In genomic region chr2:141379965-141380624, GRCh38 we compare ENCODE assay signal across 1 cellular context.
TF ChIP-seq lines count a peak whose summit lies in the region.

No MANE protein-coding gene starts in this region.

TF ChIP-seq in GM23338, 12 proteins besides CTCF, POLR2A, EP300 and RAD21 (continued from another document):
- TF ChIP-seq, protein P1, sequence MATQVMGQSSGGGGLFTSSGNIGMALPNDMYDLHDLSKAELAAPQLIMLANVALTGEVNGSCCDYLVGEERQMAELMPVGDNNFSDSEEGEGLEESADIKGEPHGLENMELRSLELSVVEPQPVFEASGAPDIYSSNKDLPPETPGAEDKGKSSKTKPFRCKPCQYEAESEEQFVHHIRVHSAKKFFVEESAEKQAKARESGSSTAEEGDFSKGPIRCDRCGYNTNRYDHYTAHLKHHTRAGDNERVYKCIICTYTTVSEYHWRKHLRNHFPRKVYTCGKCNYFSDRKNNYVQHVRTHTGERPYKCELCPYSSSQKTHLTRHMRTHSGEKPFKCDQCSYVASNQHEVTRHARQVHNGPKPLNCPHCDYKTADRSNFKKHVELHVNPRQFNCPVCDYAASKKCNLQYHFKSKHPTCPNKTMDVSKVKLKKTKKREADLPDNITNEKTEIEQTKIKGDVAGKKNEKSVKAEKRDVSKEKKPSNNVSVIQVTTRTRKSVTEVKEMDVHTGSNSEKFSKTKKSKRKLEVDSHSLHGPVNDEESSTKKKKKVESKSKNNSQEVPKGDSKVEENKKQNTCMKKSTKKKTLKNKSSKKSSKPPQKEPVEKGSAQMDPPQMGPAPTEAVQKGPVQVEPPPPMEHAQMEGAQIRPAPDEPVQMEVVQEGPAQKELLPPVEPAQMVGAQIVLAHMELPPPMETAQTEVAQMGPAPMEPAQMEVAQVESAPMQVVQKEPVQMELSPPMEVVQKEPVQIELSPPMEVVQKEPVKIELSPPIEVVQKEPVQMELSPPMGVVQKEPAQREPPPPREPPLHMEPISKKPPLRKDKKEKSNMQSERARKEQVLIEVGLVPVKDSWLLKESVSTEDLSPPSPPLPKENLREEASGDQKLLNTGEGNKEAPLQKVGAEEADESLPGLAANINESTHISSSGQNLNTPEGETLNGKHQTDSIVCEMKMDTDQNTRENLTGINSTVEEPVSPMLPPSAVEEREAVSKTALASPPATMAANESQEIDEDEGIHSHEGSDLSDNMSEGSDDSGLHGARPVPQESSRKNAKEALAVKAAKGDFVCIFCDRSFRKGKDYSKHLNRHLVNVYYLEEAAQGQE (IDR thresholded peaks at IDR 0.05; ENCODE audit: unreplicated experiment) = no peak
- TF ChIP-seq NANOG (IDR thresholded peaks at IDR 0.05; ENCODE audit: borderline replicate concordance) (no peak), JUNB (IDR thresholded peaks at IDR 0.05; ENCODE audit: unreplicated experiment) (no peak), ZNF114 (CRISPR knock-in tag; IDR thresholded peaks at IDR 0.05) (no peak), EZH2phosphoT487 (IDR thresholded peaks at IDR 0.05; ENCODE audit: unreplicated experiment) (no peak), ETS1 (IDR thresholded peaks at IDR 0.05) (no peak), POLR2AphosphoS5 (IDR thresholded peaks at IDR 0.05; ENCODE audit: low read depth) (no peak), STAT1 (IDR thresholded peaks at IDR 0.05; ENCODE audit: unreplicated experiment) (no peak), ZNF331 (CRISPR knock-in tag; IDR thresholded peaks at IDR 0.05; ENCODE audit: low read depth) (no peak), CREB1 (CRISPR knock-in tag; IDR thresholded peaks at IDR 0.05; ENCODE audit: low read depth) (no peak), EZH2 (IDR thresholded peaks at IDR 0.05; ENCODE audit: low read depth, unreplicated experiment) (no peak)
